Comparison of ENCODE assay signal across 11 cellular contexts in genomic region chr15:68599560-68600071, GRCh38. TPM values are rescaled to one million over a fixed set of nuclear protein-coding genes. Genes with fewer than 3 reads are reported as not detected.
A peak's percentile ranks its signal among the peaks of the same experiment; 100 is the strongest.
DNase-seq lines count a peak whose midpoint lies in the region; ATAC-seq and TF ChIP-seq lines count a peak whose summit lies in the region.
"Had no signal": no experiment of that assay in that cellular context is flagged by ENCODE, and none has a peak within 500 bp of the region (broad histone marks: within the 10 kb centered on the region; RNA-seq: fewer than 3 reads in every experiment).

No MANE protein-coding gene starts in this region.

- H3K4me3 ChIP-seq in GM23248 (no peak overlapping the region), retinal pigment epithelial cell (ENCODE audit: low read length) (no peak overlapping the region)

- H3K9me3 Mint-ChIP-seq in activated CD4-positive, alpha-beta T cell treated with anti-CD3 and anti-CD28 coated beads for 36 hours (ENCODE audit: low read depth): no peaks in the 10 kb centered on the region
- H3K9me3 Mint-ChIP-seq in activated CD4-positive, alpha-beta memory T cell treated with anti-CD3 and anti-CD28 coated beads for 36 hours: no peaks in the 10 kb centered on the region
- H3K9me3 Mint-ChIP-seq: activated naive CD4-positive, alpha-beta T cell treated with anti-CD3 and anti-CD28 coated beads for 36 hours had no signal

- peak overlapping the region; percentile 25 for H3K9ac ChIP-seq in GM23248

- H3K4me1 ChIP-seq in GM23248 (ENCODE audit: insufficient read depth): peaks cover 27% of the 10 kb centered on the region

- no peaks in the 10 kb centered on the region for H3K36me3 Mint-ChIP-seq in activated CD4-positive, alpha-beta T cell treated with anti-CD3 and anti-CD28 coated beads for 36 hours (ENCODE audit: low read depth)
- H3K36me3 Mint-ChIP-seq in activated CD4-positive, alpha-beta memory T cell treated with anti-CD3 and anti-CD28 coated beads for 36 hours: no peaks in the 10 kb centered on the region

- no peaks in the 10 kb centered on the region for H3K9me3 ChIP-seq in GM23248 (ENCODE audit: low read depth)

- TF ChIP-seq CTCF in retinal pigment epithelial cell (conservative IDR thresholded peaks at IDR 0.05; ENCODE audit: low read depth, low read length): no peak

- H3K4me2 ChIP-seq in GM23248 (ENCODE audit: unreplicated experiment): peak overlapping the region; percentile 24

- H3K27me3 ChIP-seq in GM23248 (replicated peaks; ENCODE audit: insufficient read depth): no peaks in the 10 kb centered on the region

- in situ Hi-C loops in GM23248 (cut with MboI): no loop called here

- H4K20me1 ChIP-seq in GM23248 (ENCODE audit: insufficient read depth): no peaks in the 10 kb centered on the region

- peak; percentile 91 for DNase-seq in GM23248
- DNase-seq in NCI-H748 (lab: John Stamatoyannopoulos, UW; ENCODE audit: unreplicated experiment): peak; percentile 92
- peak; percentile 77 for DNase-seq in fibroblast of gingiva (ENCODE audit: low read depth)
- peak; percentile 69 for DNase-seq in retinal pigment epithelial cell (ENCODE audit: low read depth)
- DNase-seq in DMS79 (lab: John Stamatoyannopoulos, UW): no peak
- no peak for DNase-seq in activated CD4-positive, alpha-beta T cell treated with anti-CD3 and anti-CD28 coated beads for 36 hours
- no peak for DNase-seq in activated CD4-positive, alpha-beta memory T cell treated with anti-CD3 and anti-CD28 coated beads for 36 hours
- DNase-seq: activated naive CD4-positive, alpha-beta T cell treated with anti-CD3 and anti-CD28 coated beads for 36 hours; MV-4-11 had no signal

- no peaks in the 10 kb centered on the region for H3K27me3 Mint-ChIP-seq in activated CD4-positive, alpha-beta T cell treated with anti-CD3 and anti-CD28 coated beads for 36 hours
- peaks cover 11% of the 10 kb centered on the region for H3K27me3 Mint-ChIP-seq in activated CD4-positive, alpha-beta memory T cell treated with anti-CD3 and anti-CD28 coated beads for 36 hours

- H3K27ac Mint-ChIP-seq in activated CD4-positive, alpha-beta T cell treated with anti-CD3 and anti-CD28 coated beads for 36 hours: no peak overlapping the region
- no peak overlapping the region for H3K27ac Mint-ChIP-seq in activated CD4-positive, alpha-beta memory T cell treated with anti-CD3 and anti-CD28 coated beads for 36 hours
- H3K27ac Mint-ChIP-seq: activated naive CD4-positive, alpha-beta T cell treated with anti-CD3 and anti-CD28 coated beads for 36 hours had no signal

- ATAC-seq in activated CD4-positive, alpha-beta T cell treated with anti-CD3 and anti-CD28 coated beads for 36 hours: no peak
- ATAC-seq in HG03025 (IDR thresholded peaks at IDR 0.05; ENCODE audit: low FRiP score, unreplicated experiment): no peak

- WGBS in GM23248 (ENCODE audit: low coverage in 1 of 2, low lambda C conversion rate in 2 of 2, missing lambda C conversion rate in 2 of 2), 2 experiments: 15 to 22% methylated on average over 7 of the region's 7 CpGs

- H3K9me2 ChIP-seq in GM23248 (ENCODE audit: insufficient read depth): no peaks in the 10 kb centered on the region

- H3K4me3 Mint-ChIP-seq in activated CD4-positive, alpha-beta T cell treated with anti-CD3 and anti-CD28 coated beads for 36 hours: no peak overlapping the region
- no peak overlapping the region for H3K4me3 Mint-ChIP-seq in activated CD4-positive, alpha-beta memory T cell treated with anti-CD3 and anti-CD28 coated beads for 36 hours
- H3K4me3 Mint-ChIP-seq: activated naive CD4-positive, alpha-beta T cell treated with anti-CD3 and anti-CD28 coated beads for 36 hours had no signal

- H3K27ac ChIP-seq in GM23248: peak overlapping the region; percentile 39

- peaks cover 28% of the 10 kb centered on the region for H3K79me2 ChIP-seq in GM23248 (ENCODE audit: insufficient read depth)

- no peak overlapping the region for H2AFZ ChIP-seq in GM23248

- H3K4me1 Mint-ChIP-seq in activated CD4-positive, alpha-beta T cell treated with anti-CD3 and anti-CD28 coated beads for 36 hours: no peaks in the 10 kb centered on the region
- no peaks in the 10 kb centered on the region for H3K4me1 Mint-ChIP-seq in activated CD4-positive, alpha-beta memory T cell treated with anti-CD3 and anti-CD28 coated beads for 36 hours (ENCODE audit: low read depth)

- POLR2A ChIA-PET in activated CD4-positive, alpha-beta T cell treated with anti-CD3 and anti-CD28 coated beads for 36 hours (lab: Charles Lee): no interaction called here
- POLR2A ChIA-PET in activated CD4-positive, alpha-beta memory T cell treated with anti-CD3 and anti-CD28 coated beads for 36 hours (lab: Charles Lee): no interaction called here

- 0 out of 2 replicates have a peak, but pooled peaks cover 7% of the 10 kb centered on the region for H3F3A ChIP-seq in GM23248 (ENCODE audit: insufficient read depth)

- H3K36me3 ChIP-seq in GM23248 (ENCODE audit: low read depth): no peaks in the 10 kb centered on the region

- intact Hi-C loops in activated CD4-positive, alpha-beta T cell treated with anti-CD3 and anti-CD28 coated beads for 36 hours (cut with DNase I, micrococcal nuclease): no loop called here
- intact Hi-C loops in activated CD4-positive, alpha-beta memory T cell treated with anti-CD3 and anti-CD28 coated beads for 36 hours (cut with micrococcal nuclease): no loop called here

- CTCF ChIA-PET in activated CD4-positive, alpha-beta T cell treated with anti-CD3 and anti-CD28 coated beads for 36 hours (lab: Charles Lee): no interaction called here
- CTCF ChIA-PET in activated CD4-positive, alpha-beta memory T cell treated with anti-CD3 and anti-CD28 coated beads for 36 hours (lab: Charles Lee): no interaction called here

RNA-seq across cellular contexts. Expression of gene CORO2B, which starts 20.8 kb away (rescaled TPM):
- total RNA-seq in GM23248 (2014; rRNA removed; shearing (Covaris generic)): 7.6 and 7.7 TPM in 2 replicates
- polyA plus RNA-seq in GM23248 (2016; fragmentation: Nextera tagmentation; extraction: Ambion mirVana): 2.7 and 3.7 TPM in 2 replicates
- under 1 TPM; 0.09 to 0.11 TPM for total RNA-seq in activated CD4-positive, alpha-beta T cell treated with anti-CD3 and anti-CD28 coated beads for 36 hours
- total RNA-seq in activated CD4-positive, alpha-beta memory T cell treated with anti-CD3 and anti-CD28 coated beads for 36 hours: under 1 TPM; 0.07 to 0.19 TPM
- total RNA-seq: activated naive CD4-positive, alpha-beta T cell treated with anti-CD3 and anti-CD28 coated beads for 36 hours; T-helper 1 cell treated with Interleukin-12 subunit alpha and Interleukin-12 subunit beta and Interleukin-4 antibody, amounts not matched to agents 30 ng/mL and 1 ng/mL, for 36 hours had no signal

Comparison
In these comparisons a context has a peak if more than half of its experiments do, and no peak if none do; other contexts are left out.
1. DNase-seq: peak in GM23248 (single experiment), NCI-H748 (single experiment), fibroblast of gingiva (single experiment) and retinal pigment epithelial cell (single experiment); none in DMS79 (single experiment), activated CD4-positive, alpha-beta T cell treated with anti-CD3 and anti-CD28 coated beads for 36 hours (single experiment) and activated CD4-positive, alpha-beta memory T cell treated with anti-CD3 and anti-CD28 coated beads for 36 hours (single experiment).